1 cellular context compared by ENCODE assay signal in the genomic region with DNA sequence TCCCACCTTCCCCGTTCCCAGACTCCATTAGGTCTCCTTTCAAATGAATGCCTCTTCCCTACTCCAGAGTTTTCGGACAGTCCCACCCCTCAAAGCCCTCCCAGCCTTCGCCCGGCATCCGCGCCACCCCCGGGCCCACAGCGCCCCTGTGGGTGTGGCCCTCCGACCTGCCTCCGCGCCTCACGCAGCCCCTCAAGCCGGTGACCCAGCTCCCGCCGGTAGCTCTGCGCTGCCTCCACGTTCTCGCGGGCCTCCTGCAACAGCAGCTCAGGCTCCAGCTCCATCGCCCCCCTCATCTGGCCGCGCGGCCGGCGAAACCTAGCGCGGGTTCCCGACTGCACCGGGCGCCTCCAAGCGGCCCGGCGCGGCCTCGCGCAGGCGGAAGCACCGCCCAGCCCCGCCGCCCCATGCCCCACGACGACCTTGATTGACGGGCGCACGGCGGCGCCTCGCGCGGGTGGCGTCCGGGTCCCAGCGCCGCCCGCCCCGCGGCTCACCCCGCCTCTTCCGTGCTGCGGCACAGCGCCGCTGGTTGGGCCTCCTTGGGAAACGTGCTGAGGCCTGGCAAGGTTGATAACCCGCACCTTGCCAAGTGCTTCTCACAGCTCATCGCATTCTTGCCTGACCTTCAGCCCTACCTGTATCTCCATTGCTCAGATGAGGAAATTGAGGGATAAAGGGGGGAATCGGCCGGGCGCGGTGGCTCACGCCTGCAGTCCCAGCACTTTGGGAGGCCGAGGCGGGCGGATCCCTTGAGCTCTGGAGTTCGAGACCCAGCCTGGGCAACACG.
TF ChIP-seq lines count a peak whose summit lies in the region.

A gene with protein sequence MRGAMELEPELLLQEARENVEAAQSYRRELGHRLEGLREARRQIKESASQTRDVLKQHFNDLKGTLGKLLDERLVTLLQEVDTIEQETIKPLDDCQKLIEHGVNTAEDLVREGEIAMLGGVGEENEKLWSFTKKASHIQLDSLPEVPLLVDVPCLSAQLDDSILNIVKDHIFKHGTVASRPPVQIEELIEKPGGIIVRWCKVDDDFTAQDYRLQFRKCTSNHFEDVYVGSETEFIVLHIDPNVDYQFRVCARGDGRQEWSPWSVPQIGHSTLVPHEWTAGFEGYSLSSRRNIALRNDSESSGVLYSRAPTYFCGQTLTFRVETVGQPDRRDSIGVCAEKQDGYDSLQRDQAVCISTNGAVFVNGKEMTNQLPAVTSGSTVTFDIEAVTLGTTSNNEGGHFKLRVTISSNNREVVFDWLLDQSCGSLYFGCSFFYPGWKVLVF (minus strand): TSS at position 337 of the 790 bp plus-strand sequence. CDS start 41 bp downstream, at position 296.

TF ChIP-seq in GM12878, 131 proteins besides CTCF, POLR2A, EP300 and RAD21 (continued from another document and continues in another):
- TF ChIP-seq, protein P1, sequence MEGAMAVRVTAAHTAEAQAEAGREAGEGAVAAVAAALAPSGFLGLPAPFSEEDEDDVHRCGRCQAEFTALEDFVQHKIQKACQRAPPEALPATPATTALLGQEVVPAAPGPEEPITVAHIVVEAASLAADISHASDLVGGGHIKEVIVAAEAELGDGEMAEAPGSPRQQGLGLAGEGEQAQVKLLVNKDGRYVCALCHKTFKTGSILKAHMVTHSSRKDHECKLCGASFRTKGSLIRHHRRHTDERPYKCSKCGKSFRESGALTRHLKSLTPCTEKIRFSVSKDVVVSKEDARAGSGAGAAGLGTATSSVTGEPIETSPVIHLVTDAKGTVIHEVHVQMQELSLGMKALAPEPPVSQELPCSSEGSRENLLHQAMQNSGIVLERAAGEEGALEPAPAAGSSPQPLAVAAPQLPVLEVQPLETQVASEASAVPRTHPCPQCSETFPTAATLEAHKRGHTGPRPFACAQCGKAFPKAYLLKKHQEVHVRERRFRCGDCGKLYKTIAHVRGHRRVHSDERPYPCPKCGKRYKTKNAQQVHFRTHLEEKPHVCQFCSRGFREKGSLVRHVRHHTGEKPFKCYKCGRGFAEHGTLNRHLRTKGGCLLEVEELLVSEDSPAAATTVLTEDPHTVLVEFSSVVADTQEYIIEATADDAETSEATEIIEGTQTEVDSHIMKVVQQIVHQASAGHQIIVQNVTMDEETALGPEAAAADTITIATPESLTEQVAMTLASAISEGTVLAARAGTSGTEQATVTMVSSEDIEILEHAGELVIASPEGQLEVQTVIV (IDR thresholded peaks at IDR 0.05; ENCODE audit: borderline replicate concordance, partially characterized antibody), result no peak
- TF ChIP-seq ZZZ3 (IDR thresholded peaks at IDR 0.05; ENCODE audit: control insufficient read depth, insufficient read length, low read depth), result no peak
- TF ChIP-seq MEF2B (IDR thresholded peaks at IDR 0.05; ENCODE audit: partially characterized antibody, poor library complexity, severe bottlenecking), result no peak
- TF ChIP-seq SRF (IDR thresholded peaks at IDR 0.05; ENCODE audit: low read depth in 2 of 2, low read length in 2 of 2), result no peak
- TF ChIP-seq, protein P2, sequence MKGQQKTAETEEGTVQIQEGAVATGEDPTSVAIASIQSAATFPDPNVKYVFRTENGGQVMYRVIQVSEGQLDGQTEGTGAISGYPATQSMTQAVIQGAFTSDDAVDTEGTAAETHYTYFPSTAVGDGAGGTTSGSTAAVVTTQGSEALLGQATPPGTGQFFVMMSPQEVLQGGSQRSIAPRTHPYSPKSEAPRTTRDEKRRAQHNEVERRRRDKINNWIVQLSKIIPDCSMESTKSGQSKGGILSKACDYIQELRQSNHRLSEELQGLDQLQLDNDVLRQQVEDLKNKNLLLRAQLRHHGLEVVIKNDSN (IDR thresholded peaks at IDR 0.05; ENCODE audit: borderline replicate concordance, extremely low read length, insufficient read depth, low read depth, low read length), result no peak
- TF ChIP-seq SPI1 (IDR thresholded peaks at IDR 0.05; ENCODE audit: borderline replicate concordance, insufficient read depth, low read depth, low read length), result no peak
- no peak for TF ChIP-seq MYB (IDR thresholded peaks at IDR 0.05; ENCODE audit: borderline replicate concordance, low read depth, low read length)
- TF ChIP-seq, protein P3, sequence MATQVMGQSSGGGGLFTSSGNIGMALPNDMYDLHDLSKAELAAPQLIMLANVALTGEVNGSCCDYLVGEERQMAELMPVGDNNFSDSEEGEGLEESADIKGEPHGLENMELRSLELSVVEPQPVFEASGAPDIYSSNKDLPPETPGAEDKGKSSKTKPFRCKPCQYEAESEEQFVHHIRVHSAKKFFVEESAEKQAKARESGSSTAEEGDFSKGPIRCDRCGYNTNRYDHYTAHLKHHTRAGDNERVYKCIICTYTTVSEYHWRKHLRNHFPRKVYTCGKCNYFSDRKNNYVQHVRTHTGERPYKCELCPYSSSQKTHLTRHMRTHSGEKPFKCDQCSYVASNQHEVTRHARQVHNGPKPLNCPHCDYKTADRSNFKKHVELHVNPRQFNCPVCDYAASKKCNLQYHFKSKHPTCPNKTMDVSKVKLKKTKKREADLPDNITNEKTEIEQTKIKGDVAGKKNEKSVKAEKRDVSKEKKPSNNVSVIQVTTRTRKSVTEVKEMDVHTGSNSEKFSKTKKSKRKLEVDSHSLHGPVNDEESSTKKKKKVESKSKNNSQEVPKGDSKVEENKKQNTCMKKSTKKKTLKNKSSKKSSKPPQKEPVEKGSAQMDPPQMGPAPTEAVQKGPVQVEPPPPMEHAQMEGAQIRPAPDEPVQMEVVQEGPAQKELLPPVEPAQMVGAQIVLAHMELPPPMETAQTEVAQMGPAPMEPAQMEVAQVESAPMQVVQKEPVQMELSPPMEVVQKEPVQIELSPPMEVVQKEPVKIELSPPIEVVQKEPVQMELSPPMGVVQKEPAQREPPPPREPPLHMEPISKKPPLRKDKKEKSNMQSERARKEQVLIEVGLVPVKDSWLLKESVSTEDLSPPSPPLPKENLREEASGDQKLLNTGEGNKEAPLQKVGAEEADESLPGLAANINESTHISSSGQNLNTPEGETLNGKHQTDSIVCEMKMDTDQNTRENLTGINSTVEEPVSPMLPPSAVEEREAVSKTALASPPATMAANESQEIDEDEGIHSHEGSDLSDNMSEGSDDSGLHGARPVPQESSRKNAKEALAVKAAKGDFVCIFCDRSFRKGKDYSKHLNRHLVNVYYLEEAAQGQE (IDR thresholded peaks at IDR 0.05; ENCODE audit: low read depth, low read length), result no peak
- TF ChIP-seq, protein P4, sequence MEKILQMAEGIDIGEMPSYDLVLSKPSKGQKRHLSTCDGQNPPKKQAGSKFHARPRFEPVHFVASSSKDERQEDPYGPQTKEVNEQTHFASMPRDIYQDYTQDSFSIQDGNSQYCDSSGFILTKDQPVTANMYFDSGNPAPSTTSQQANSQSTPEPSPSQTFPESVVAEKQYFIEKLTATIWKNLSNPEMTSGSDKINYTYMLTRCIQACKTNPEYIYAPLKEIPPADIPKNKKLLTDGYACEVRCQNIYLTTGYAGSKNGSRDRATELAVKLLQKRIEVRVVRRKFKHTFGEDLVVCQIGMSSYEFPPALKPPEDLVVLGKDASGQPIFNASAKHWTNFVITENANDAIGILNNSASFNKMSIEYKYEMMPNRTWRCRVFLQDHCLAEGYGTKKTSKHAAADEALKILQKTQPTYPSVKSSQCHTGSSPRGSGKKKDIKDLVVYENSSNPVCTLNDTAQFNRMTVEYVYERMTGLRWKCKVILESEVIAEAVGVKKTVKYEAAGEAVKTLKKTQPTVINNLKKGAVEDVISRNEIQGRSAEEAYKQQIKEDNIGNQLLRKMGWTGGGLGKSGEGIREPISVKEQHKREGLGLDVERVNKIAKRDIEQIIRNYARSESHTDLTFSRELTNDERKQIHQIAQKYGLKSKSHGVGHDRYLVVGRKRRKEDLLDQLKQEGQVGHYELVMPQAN (conservative IDR thresholded peaks at IDR 0.05), result peak; percentile 64; the same call in 1 of the 2 replicates
- TF ChIP-seq RUNX3 (IDR thresholded peaks at IDR 0.05; ENCODE audit: low read length), result no peak; the same call in none of the 2 replicates
- peak; percentile 63 for TF ChIP-seq NR2F1 (conservative IDR thresholded peaks at IDR 0.05)
- TF ChIP-seq, protein P5, sequence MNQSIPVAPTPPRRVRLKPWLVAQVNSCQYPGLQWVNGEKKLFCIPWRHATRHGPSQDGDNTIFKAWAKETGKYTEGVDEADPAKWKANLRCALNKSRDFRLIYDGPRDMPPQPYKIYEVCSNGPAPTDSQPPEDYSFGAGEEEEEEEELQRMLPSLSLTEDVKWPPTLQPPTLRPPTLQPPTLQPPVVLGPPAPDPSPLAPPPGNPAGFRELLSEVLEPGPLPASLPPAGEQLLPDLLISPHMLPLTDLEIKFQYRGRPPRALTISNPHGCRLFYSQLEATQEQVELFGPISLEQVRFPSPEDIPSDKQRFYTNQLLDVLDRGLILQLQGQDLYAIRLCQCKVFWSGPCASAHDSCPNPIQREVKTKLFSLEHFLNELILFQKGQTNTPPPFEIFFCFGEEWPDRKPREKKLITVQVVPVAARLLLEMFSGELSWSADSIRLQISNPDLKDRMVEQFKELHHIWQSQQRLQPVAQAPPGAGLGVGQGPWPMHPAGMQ (IDR thresholded peaks at IDR 0.05; ENCODE audit: borderline replicate concordance), result no peak
- TF ChIP-seq, protein P6, sequence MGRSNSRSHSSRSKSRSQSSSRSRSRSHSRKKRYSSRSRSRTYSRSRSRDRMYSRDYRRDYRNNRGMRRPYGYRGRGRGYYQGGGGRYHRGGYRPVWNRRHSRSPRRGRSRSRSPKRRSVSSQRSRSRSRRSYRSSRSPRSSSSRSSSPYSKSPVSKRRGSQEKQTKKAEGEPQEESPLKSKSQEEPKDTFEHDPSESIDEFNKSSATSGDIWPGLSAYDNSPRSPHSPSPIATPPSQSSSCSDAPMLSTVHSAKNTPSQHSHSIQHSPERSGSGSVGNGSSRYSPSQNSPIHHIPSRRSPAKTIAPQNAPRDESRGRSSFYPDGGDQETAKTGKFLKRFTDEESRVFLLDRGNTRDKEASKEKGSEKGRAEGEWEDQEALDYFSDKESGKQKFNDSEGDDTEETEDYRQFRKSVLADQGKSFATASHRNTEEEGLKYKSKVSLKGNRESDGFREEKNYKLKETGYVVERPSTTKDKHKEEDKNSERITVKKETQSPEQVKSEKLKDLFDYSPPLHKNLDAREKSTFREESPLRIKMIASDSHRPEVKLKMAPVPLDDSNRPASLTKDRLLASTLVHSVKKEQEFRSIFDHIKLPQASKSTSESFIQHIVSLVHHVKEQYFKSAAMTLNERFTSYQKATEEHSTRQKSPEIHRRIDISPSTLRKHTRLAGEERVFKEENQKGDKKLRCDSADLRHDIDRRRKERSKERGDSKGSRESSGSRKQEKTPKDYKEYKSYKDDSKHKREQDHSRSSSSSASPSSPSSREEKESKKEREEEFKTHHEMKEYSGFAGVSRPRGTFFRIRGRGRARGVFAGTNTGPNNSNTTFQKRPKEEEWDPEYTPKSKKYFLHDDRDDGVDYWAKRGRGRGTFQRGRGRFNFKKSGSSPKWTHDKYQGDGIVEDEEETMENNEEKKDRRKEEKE (IDR thresholded peaks at IDR 0.05), result no peak
- no peak for TF ChIP-seq TCF7 (IDR thresholded peaks at IDR 0.05; ENCODE audit: borderline replicate concordance)
- no peak for TF ChIP-seq SMAD1 (IDR thresholded peaks at IDR 0.05; ENCODE audit: low read depth, partially characterized antibody)
- TF ChIP-seq BCL11A (IDR thresholded peaks at IDR 0.05; ENCODE audit: low read depth, low read length), result no peak
- peak; percentile 84 for TF ChIP-seq RB1 (IDR thresholded peaks at IDR 0.05; ENCODE audit: borderline replicate concordance)
- TF ChIP-seq SMARCA5 (IDR thresholded peaks at IDR 0.05), result peak; percentile 89; the same call in 1 of the 2 replicates
- TF ChIP-seq, protein P7, sequence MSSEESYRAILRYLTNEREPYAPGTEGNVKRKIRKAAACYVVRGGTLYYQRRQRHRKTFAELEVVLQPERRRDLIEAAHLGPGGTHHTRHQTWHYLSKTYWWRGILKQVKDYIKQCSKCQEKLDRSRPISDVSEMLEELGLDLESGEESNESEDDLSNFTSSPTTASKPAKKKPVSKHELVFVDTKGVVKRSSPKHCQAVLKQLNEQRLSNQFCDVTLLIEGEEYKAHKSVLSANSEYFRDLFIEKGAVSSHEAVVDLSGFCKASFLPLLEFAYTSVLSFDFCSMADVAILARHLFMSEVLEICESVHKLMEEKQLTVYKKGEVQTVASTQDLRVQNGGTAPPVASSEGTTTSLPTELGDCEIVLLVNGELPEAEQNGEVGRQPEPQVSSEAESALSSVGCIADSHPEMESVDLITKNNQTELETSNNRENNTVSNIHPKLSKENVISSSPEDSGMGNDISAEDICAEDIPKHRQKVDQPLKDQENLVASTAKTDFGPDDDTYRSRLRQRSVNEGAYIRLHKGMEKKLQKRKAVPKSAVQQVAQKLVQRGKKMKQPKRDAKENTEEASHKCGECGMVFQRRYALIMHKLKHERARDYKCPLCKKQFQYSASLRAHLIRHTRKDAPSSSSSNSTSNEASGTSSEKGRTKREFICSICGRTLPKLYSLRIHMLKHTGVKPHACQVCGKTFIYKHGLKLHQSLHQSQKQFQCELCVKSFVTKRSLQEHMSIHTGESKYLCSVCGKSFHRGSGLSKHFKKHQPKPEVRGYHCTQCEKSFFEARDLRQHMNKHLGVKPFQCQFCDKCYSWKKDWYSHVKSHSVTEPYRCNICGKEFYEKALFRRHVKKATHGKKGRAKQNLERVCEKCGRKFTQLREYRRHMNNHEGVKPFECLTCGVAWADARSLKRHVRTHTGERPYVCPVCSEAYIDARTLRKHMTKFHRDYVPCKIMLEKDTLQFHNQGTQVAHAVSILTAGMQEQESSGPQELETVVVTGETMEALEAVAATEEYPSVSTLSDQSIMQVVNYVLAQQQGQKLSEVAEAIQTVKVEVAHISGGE (CRISPR knock-in tag; IDR thresholded peaks at IDR 0.05), result no peak
- TF ChIP-seq RELA (IDR thresholded peaks at IDR 0.05; ENCODE audit: borderline replicate concordance, partially characterized antibody), result peak; percentile 23
- TF ChIP-seq, protein P8, sequence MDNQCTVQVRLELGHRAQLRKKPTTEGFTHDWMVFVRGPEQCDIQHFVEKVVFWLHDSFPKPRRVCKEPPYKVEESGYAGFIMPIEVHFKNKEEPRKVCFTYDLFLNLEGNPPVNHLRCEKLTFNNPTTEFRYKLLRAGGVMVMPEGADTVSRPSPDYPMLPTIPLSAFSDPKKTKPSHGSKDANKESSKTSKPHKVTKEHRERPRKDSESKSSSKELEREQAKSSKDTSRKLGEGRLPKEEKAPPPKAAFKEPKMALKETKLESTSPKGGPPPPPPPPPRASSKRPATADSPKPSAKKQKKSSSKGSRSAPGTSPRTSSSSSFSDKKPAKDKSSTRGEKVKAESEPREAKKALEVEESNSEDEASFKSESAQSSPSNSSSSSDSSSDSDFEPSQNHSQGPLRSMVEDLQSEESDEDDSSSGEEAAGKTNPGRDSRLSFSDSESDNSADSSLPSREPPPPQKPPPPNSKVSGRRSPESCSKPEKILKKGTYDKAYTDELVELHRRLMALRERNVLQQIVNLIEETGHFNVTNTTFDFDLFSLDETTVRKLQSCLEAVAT (IDR thresholded peaks at IDR 0.05), result peak; percentile 99
- no peak for TF ChIP-seq HDAC2 (IDR thresholded peaks at IDR 0.05)
- TF ChIP-seq, protein P9, sequence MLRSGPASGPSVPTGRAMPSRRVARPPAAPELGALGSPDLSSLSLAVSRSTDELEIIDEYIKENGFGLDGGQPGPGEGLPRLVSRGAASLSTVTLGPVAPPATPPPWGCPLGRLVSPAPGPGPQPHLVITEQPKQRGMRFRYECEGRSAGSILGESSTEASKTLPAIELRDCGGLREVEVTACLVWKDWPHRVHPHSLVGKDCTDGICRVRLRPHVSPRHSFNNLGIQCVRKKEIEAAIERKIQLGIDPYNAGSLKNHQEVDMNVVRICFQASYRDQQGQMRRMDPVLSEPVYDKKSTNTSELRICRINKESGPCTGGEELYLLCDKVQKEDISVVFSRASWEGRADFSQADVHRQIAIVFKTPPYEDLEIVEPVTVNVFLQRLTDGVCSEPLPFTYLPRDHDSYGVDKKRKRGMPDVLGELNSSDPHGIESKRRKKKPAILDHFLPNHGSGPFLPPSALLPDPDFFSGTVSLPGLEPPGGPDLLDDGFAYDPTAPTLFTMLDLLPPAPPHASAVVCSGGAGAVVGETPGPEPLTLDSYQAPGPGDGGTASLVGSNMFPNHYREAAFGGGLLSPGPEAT (IDR thresholded peaks at IDR 0.05; ENCODE audit: low read depth), result peak; percentile 27; the same call in 1 of the 2 replicates
- TF ChIP-seq STAT1 (conservative IDR thresholded peaks at IDR 0.05), result no peak
- peak; percentile 62; the same call in 1 of the 2 replicates for TF ChIP-seq TBL1XR1 (IDR thresholded peaks at IDR 0.05; ENCODE audit: low read depth, low read length)
- 0 out of 2 replicates have a peak, but pooled peaks have one; percentile 18 for TF ChIP-seq PML (IDR thresholded peaks at IDR 0.05; ENCODE audit: low read length)
